ENCODE assay signal across 14 cellular contexts in the genomic region with DNA sequence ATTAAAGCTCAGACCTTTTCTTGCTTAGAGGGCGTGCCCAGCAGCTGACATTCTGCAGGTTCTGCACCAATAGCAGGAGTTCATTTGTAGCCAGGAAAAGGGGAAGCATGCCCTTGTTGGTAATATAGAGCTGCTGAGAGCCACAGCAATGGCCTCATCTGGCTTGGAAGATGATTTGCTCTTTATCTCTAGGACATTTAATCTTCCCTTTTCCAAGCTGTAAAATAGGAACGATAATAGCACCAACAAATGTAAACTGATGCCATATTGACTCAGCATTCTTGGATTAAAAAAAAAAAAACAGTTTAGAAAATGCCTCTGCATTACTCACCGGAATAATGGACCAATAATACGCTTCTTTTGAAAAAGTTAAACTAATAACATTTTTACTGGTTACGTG.
DNase-seq lines count a peak whose midpoint lies in the region; ATAC-seq, FAIRE-seq and TF ChIP-seq lines count a peak whose summit lies in the region.
"Had no signal": no experiment of that assay in that cellular context is flagged by ENCODE, and none has a peak within 500 bp of the region (broad histone marks: within the 10 kb centered on the region; RNA-seq: fewer than 3 reads in every experiment).

No MANE protein-coding gene starts in this region.

- H3K9me3 ChIP-seq in smooth muscle cell (replicated peaks; ENCODE audit: low read depth), result no peaks in the 10 kb centered on the region
- H3K9me3 ChIP-seq: gastrocnemius medialis had no signal

- DNase-seq in NCI-H2171 treated with DMSO at 0.1 percent for 48 hours (lab: John Stamatoyannopoulos, UW) (peak; percentile 23), NCI-H2171 (lab: John Stamatoyannopoulos, UW) (no peak), NCI-H82 treated with DMSO at 0.1 percent for 48 hours (lab: John Stamatoyannopoulos, UW; ENCODE audit: unreplicated experiment) (peak; percentile 67), brain microvascular endothelial cell (peak; percentile 58), smooth muscle cell (lab: John Stamatoyannopoulos, UW; ENCODE audit: unreplicated experiment) (no peak), H54 (ENCODE audit: insufficient read length, low spot score) (no peak), putamen (ENCODE audit: low spot score) (no peak)
- DNase-seq: activated T-cell treated with anti-CD3 and anti-CD28 coated beads, Interleukin-2, amount 50 U/mL, for 4 hours; gastrocnemius medialis; GOT3; T-cell had no signal

- H3K4me1 ChIP-seq in smooth muscle cell (ENCODE audit: low read depth), result peaks cover 11% of the 10 kb centered on the region
- H3K4me1 ChIP-seq: gastrocnemius medialis had no signal

- H3K36me3 ChIP-seq in brain microvascular endothelial cell (replicated peaks), result no peaks in the 10 kb centered on the region
- no peaks in the 10 kb centered on the region for H3K36me3 ChIP-seq in smooth muscle cell (ENCODE audit: low read depth)
- H3K36me3 ChIP-seq: gastrocnemius medialis had no signal

- H3K4me3 ChIP-seq in brain microvascular endothelial cell (ENCODE audit: low read depth, low read length), result no peak overlapping the region
- H3K4me3 ChIP-seq in smooth muscle cell, result no peak overlapping the region
- H3K4me3 ChIP-seq: gastrocnemius medialis had no signal

- no peaks in the 10 kb centered on the region for H3K79me2 ChIP-seq in smooth muscle cell (ENCODE audit: low read depth)

- FAIRE-seq in H54 (lab: Jason Lieb, UNC), result no peak
- FAIRE-seq: A204.1 had no signal

- in situ Hi-C loops in brain microvascular endothelial cell (cut with HindIII; ENCODE audit: low pct_ligation_motif_present, low sequenced_read_pairs), result no loop called here

- 69% methylated on average over 5 of the region's 5 CpGs for WGBS in smooth muscle cell (ENCODE audit: low lambda C conversion rate)

- H2AFZ ChIP-seq in smooth muscle cell (ENCODE audit: low read depth), result peak overlapping the region; percentile 35

- no peaks in the 10 kb centered on the region for H3K27me3 ChIP-seq in brain microvascular endothelial cell (replicated peaks)
- no peaks in the 10 kb centered on the region for H3K27me3 ChIP-seq in smooth muscle cell (ENCODE audit: low read depth)
- H3K27me3 ChIP-seq: gastrocnemius medialis had no signal

- no peak overlapping the region for H3K9ac ChIP-seq in smooth muscle cell (ENCODE audit: low read depth)

- H3K4me2 ChIP-seq in smooth muscle cell, result no peak overlapping the region

- H3K27ac ChIP-seq in brain microvascular endothelial cell, result peak overlapping the region; percentile 9
- no peak overlapping the region for H3K27ac ChIP-seq in smooth muscle cell (ENCODE audit: low read depth)
- H3K27ac ChIP-seq: gastrocnemius medialis had no signal

- no peak for TF ChIP-seq POLR2A in H54 (IDR thresholded peaks at IDR 0.05; ENCODE audit: low read depth, low read length)

- H4K20me1 ChIP-seq in smooth muscle cell (ENCODE audit: low read depth), result no peaks in the 10 kb centered on the region

- TF ChIP-seq CTCF in brain microvascular endothelial cell (IDR thresholded peaks at IDR 0.05; ENCODE audit: low read depth, low read length, missing control alignments) (no peak), smooth muscle cell (IDR thresholded peaks at IDR 0.05; ENCODE audit: borderline replicate concordance, insufficient read depth, poor library complexity, severe bottlenecking) (no peak)

- no peak for ATAC-seq in HG02885 (IDR thresholded peaks at IDR 0.05; ENCODE audit: poor library complexity, unreplicated experiment)
- ATAC-seq: activated T-cell treated with anti-CD3 and anti-CD28 coated beads, Interleukin-2, amount 50 U/mL, for 4 hours; gastrocnemius medialis; stimulated activated effector memory CD8-positive, alpha-beta T cell treated with anti-CD3 and anti-CD28 coated beads, Interleukin-12 subunit alpha, Interleukin-12 subunit beta, amount 100 ng/mL, for 72 hours; T-cell had no signal

- H3F3A ChIP-seq in smooth muscle cell (ENCODE audit: low read depth), result no peaks in the 10 kb centered on the region

Comparison
In these comparisons a context has a peak if more than half of its experiments do, and no peak if none do; other contexts are left out.
1. DNase-seq: peak in NCI-H2171 treated with DMSO at 0.1 percent for 48 hours (single experiment), NCI-H82 treated with DMSO at 0.1 percent for 48 hours (single experiment) and brain microvascular endothelial cell (single experiment); none in NCI-H2171 (single experiment), smooth muscle cell (single experiment), H54 (single experiment) and putamen (single experiment).